In genomic region chr3:78645628-78646310, GRCh38 we compare ENCODE assay signal across 9 cellular contexts.
DNase-seq lines count a peak whose midpoint lies in the region; ATAC-seq and TF ChIP-seq lines count a peak whose summit lies in the region.
"Had no signal": no experiment of that assay in that cellular context is flagged by ENCODE, and none has a peak within 500 bp of the region (broad histone marks: within the 10 kb centered on the region; RNA-seq: fewer than 3 reads in every experiment).

No MANE protein-coding gene starts in this region.

- H3K36me3 Mint-ChIP-seq in activated B cell treated with CpG ODN at 0.5 μM for 24 hours (ENCODE audit: low read depth) (no peaks in the 10 kb centered on the region), T-cell (no peaks in the 10 kb centered on the region)
- H3K36me3 Mint-ChIP-seq: naive B cell had no signal

- 46% methylated on average over 4 of the region's 4 CpGs for WGBS in right cardiac atrium
- WGBS in smooth muscle cell (ENCODE audit: low lambda C conversion rate) = 52% methylated on average over 4 of the region's 4 CpGs

- H3K9me3 ChIP-seq in right cardiac atrium (ENCODE audit: control insufficient read depth, low read length) = no peaks in the 10 kb centered on the region
- H3K9me3 ChIP-seq in smooth muscle cell (replicated peaks; ENCODE audit: low read depth) = no peaks in the 10 kb centered on the region

- no peaks in the 10 kb centered on the region for H3K79me2 ChIP-seq in smooth muscle cell (ENCODE audit: low read depth)

- DNase-seq in AG20443 (ENCODE audit: low spot score) (peak; percentile 59), NCI-H146 (lab: John Stamatoyannopoulos, UW) (peak; percentile 38), activated B cell treated with CpG ODN at 0.5 μM for 24 hours (no peak), right cardiac atrium (no peak), smooth muscle cell (lab: John Stamatoyannopoulos, UW; ENCODE audit: unreplicated experiment) (no peak), T-cell (no peak)
- DNase-seq: naive B cell had no signal

- H2AFZ ChIP-seq in smooth muscle cell (ENCODE audit: low read depth) = no peak overlapping the region

- no peak overlapping the region for H3K4me3 ChIP-seq in right cardiac atrium (ENCODE audit: low read length)
- H3K4me3 ChIP-seq in smooth muscle cell = no peak overlapping the region

- no peak overlapping the region for H3K9ac ChIP-seq in smooth muscle cell (ENCODE audit: low read depth)

- H3K36me3 ChIP-seq in smooth muscle cell (ENCODE audit: low read depth) = no peaks in the 10 kb centered on the region

- H3K4me1 ChIP-seq in right cardiac atrium (ENCODE audit: control insufficient read depth, insufficient read depth, low read length) (no peaks in the 10 kb centered on the region), smooth muscle cell (ENCODE audit: low read depth) (peaks cover 14% of the 10 kb centered on the region)

- POLR2A ChIA-PET in activated B cell treated with CpG ODN at 0.5 μM for 24 hours (lab: Charles Lee) = no interaction called here
- POLR2A ChIA-PET in T-cell (lab: Charles Lee) = interaction anchor here in 1 of 2 donors (0.6 kb wide), 1 partner anchor 11 kb away, joined by 3 read pairs; no protein-coding TSS in a partner anchor

- intact Hi-C loops in activated B cell treated with CpG ODN at 0.5 μM for 24 hours (cut with micrococcal nuclease) = no loop called here
- intact Hi-C loops in right cardiac atrium (cut with DNase I) = no loop called here

- H3F3A ChIP-seq in smooth muscle cell (ENCODE audit: low read depth) = no peaks in the 10 kb centered on the region

- TF ChIP-seq CTCF in activated B cell treated with CpG ODN at 0.5 μM for 24 hours (IDR thresholded peaks at IDR 0.05) = peak; percentile 53
- TF ChIP-seq CTCF in smooth muscle cell (IDR thresholded peaks at IDR 0.05; ENCODE audit: borderline replicate concordance, insufficient read depth, poor library complexity, severe bottlenecking) = peak; percentile 91

- H3K4me3 Mint-ChIP-seq in activated B cell treated with CpG ODN at 0.5 μM for 24 hours (no peak overlapping the region), T-cell (no peak overlapping the region)
- H3K4me3 Mint-ChIP-seq: naive B cell had no signal

- H3K27me3 ChIP-seq in right cardiac atrium (ENCODE audit: control insufficient read depth, insufficient read depth) = no peaks in the 10 kb centered on the region
- H3K27me3 ChIP-seq in smooth muscle cell (ENCODE audit: low read depth) = no peaks in the 10 kb centered on the region

- no peaks in the 10 kb centered on the region for H3K4me1 Mint-ChIP-seq in activated B cell treated with CpG ODN at 0.5 μM for 24 hours
- H3K4me1 Mint-ChIP-seq in T-cell = no peaks in the 10 kb centered on the region
- H3K4me1 Mint-ChIP-seq: naive B cell had no signal

- CTCF ChIA-PET in activated B cell treated with CpG ODN at 0.5 μM for 24 hours (lab: Charles Lee) = interaction anchor here (0.7 to 1.2 kb wide), 4 partner anchors 10 to 20 kb away, joined by 3 to 4 read pairs (median 3); no protein-coding TSS in a partner anchor
- CTCF ChIA-PET in T-cell (lab: Charles Lee) = interaction anchor here (0.6 to 0.9 kb wide), 4 partner anchors 165 to 1375 kb away, joined by 3 to 5 read pairs (median 3); no protein-coding TSS in a partner anchor

- no peaks in the 10 kb centered on the region for H4K20me1 ChIP-seq in smooth muscle cell (ENCODE audit: low read depth)

- H3K27me3 Mint-ChIP-seq in activated B cell treated with CpG ODN at 0.5 μM for 24 hours (no peaks in the 10 kb centered on the region), T-cell (no peaks in the 10 kb centered on the region)
- H3K27me3 Mint-ChIP-seq: naive B cell had no signal

- ATAC-seq in GM18508 (IDR thresholded peaks at IDR 0.05; ENCODE audit: insufficient read depth, unreplicated experiment) (peak; percentile 85), HG02884 (IDR thresholded peaks at IDR 0.05; ENCODE audit: unreplicated experiment) (peak; percentile 83), activated B cell treated with CpG ODN at 0.5 μM for 24 hours (ENCODE audit: low read depth) (no peak), right cardiac atrium (peak; percentile 31 to 60), T-cell (replicated peaks in 1 of 4) (no peak)

- H3K27ac ChIP-seq in right cardiac atrium (ENCODE audit: low read length) (no peak overlapping the region), smooth muscle cell (ENCODE audit: low read depth) (no peak overlapping the region)

- peak overlapping the region; percentile 55 for H3K4me2 ChIP-seq in smooth muscle cell

- H3K9me3 Mint-ChIP-seq in activated B cell treated with CpG ODN at 0.5 μM for 24 hours = no peaks in the 10 kb centered on the region
- peaks cover 0 to 3% (median 0%) of the 10 kb centered on the region in 3 donors for H3K9me3 Mint-ChIP-seq in T-cell
- H3K9me3 Mint-ChIP-seq: naive B cell had no signal

- H3K27ac Mint-ChIP-seq in activated B cell treated with CpG ODN at 0.5 μM for 24 hours (no peak overlapping the region), T-cell (no peak overlapping the region)

Comparison
In these comparisons a context has a peak if more than half of its experiments do, and no peak if none do; other contexts are left out.
1. DNase-seq: peak in AG20443 (single experiment) and NCI-H146 (single experiment); none in activated B cell treated with CpG ODN at 0.5 μM for 24 hours (single experiment), right cardiac atrium (0 of 3), smooth muscle cell (single experiment) and T-cell (0 of 34).
2. ATAC-seq: peak in GM18508 (single experiment), HG02884 (single experiment) and right cardiac atrium (2 of 2); none in activated B cell treated with CpG ODN at 0.5 μM for 24 hours (single experiment) and T-cell (0 of 4).